28 cellular contexts compared by ENCODE assay signal in genomic region chrX:69718102-69718501, GRCh38.
"Had no signal": no experiment of that assay in that cellular context is flagged by ENCODE, and none has a peak within 500 bp of the region (broad histone marks: within the 10 kb centered on the region; RNA-seq: fewer than 3 reads in every experiment).

No MANE protein-coding gene starts in this region.

- H3K9me3 ChIP-seq: colonic mucosa, mucosa of descending colon had no signal

- H3K27me3 ChIP-seq: colonic mucosa, esophagus squamous epithelium, gastrocnemius medialis, heart right ventricle, left lung had no signal

- H3K27ac ChIP-seq: colonic mucosa, epithelial cell of prostate, esophagus squamous epithelium, gastrocnemius medialis, heart right ventricle, left lung, lower lobe of right lung had no signal

- H3K4me3 Mint-ChIP-seq: dendritic cell treated with granulocyte-macrophage colony-stimulating factor and Interleukin-4, amounts not matched to agents 40 ng/mL and 50 ng/mL, for 4 days; effector memory CD8-positive, alpha-beta T cell; endodermal cell; mesothelial cell of epicardium had no signal

- H3K27me3 Mint-ChIP-seq: dendritic cell treated with granulocyte-macrophage colony-stimulating factor and Interleukin-4, amounts not matched to agents 40 ng/mL and 50 ng/mL, for 4 days; effector memory CD8-positive, alpha-beta T cell; naive B cell had no signal

- H3K4me3 ChIP-seq: colonic mucosa, esophagus squamous epithelium, gastrocnemius medialis, heart right ventricle, left lung, lower lobe of right lung, mucosa of descending colon had no signal

- DNase-seq: colonic mucosa; cortex of kidney; effector CD8-positive, alpha-beta T cell; effector memory CD8-positive, alpha-beta T cell; endodermal cell; erythroblast; esophagus squamous epithelium; foreskin fibroblast; foreskin melanocyte; gastrocnemius medialis; glutamatergic neuron; head of caudate nucleus; heart right ventricle; hippocampal formation; left cardiac atrium; left lung; left ventricle myocardium superior; lower lobe of right lung; mesenchymal stem cell; mucosa of descending colon; naive B cell had no signal

- H3K36me3 ChIP-seq: colonic mucosa, esophagus squamous epithelium, gastrocnemius medialis, heart right ventricle, left lung, lower lobe of right lung had no signal

- H3K27ac Mint-ChIP-seq: dendritic cell treated with granulocyte-macrophage colony-stimulating factor and Interleukin-4, amounts not matched to agents 40 ng/mL and 50 ng/mL, for 4 days; effector memory CD8-positive, alpha-beta T cell; endodermal cell; mesothelial cell of epicardium; naive B cell had no signal

- H3K4me1 ChIP-seq: colonic mucosa, esophagus squamous epithelium, gastrocnemius medialis, heart right ventricle, left lung, lower lobe of right lung had no signal

- FAIRE-seq: endometrium, islet of Langerhans, keratinocyte had no signal

- H3K4me1 Mint-ChIP-seq: endodermal cell, mesothelial cell of epicardium, naive B cell had no signal

- ATAC-seq: effector memory CD8-positive, alpha-beta T cell; esophagus mucosa; gastrocnemius medialis; heart right ventricle; left cardiac atrium; left lung; left ventricle myocardium superior; lower lobe of right lung; mucosa of descending colon had no signal
